ENCODE assay signal across 8 cellular contexts in the genomic region with DNA sequence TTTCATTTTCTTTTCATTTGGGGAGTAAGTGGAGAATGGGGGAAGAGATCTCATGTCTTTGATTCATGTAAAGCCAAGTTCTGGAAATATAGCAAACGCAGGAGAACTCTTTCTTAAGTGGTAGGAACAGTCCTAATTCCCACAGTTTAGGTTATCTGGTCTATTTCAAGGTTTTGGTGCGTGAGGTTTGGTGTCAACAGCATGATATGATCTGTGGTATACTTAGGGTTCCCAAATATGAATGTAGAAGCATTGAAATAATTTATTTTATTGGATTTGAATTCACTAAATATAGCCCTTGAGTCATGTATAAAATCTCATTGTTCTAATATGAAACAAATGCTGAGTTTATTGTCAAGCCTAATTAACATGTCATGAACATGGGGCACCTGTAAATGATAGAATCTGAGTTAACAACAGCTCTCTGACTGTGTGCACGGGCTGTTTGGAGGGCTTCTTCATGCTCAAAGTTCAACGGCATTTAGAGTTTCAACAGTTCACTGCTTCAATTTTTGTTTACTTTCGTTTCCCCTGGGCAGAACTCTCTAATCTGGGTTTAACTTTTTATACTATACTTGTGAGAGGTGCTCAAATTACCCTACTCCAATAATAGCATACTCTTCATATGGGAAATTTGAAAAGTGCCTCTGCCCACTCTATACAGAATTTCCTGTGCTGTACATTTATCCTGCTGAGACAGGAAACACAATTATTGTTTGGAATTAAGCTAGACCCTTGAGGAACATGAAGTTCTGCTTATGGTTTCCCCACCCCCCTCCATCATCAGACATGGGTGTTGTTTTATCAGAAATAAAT.
A peak's percentile ranks its signal among the peaks of the same experiment; 100 is the strongest.
DNase-seq lines count a peak whose midpoint lies in the region; ATAC-seq and TF ChIP-seq lines count a peak whose summit lies in the region.

No MANE protein-coding gene starts in this region.

- POLR2A ChIA-PET in activated CD4-positive, alpha-beta memory T cell treated with anti-CD3 and anti-CD28 coated beads, Interleukin-2, amount 10 ng/mL, durations not matched to agents 7 days and 5 days (lab: Charles Lee), result interaction anchor here (0.7 to 2.1 kb wide), 6 partner anchors 10 to 241 kb away, joined by 3 to 13 read pairs (median 4); no protein-coding TSS in a partner anchor

- H3K9me3 ChIP-seq in iPS-15b (ENCODE audit: control insufficient read depth, insufficient read depth, low read length), result no peaks in the 10 kb centered on the region
- H3K9me3 ChIP-seq in stomach, result no peaks in the 10 kb centered on the region

- peak overlapping the region in 4 of 5 donors; percentile 56 to 86 (median 82) for H3K27ac ChIP-seq in stomach

- H3K36me3 Mint-ChIP-seq in activated CD4-positive, alpha-beta memory T cell treated with anti-CD3 and anti-CD28 coated beads, Interleukin-2, amount 10 ng/mL, durations not matched to agents 7 days and 5 days (ENCODE audit: low read depth), result peaks cover 12% of the 10 kb centered on the region

- ATAC-seq in HG03342 (IDR thresholded peaks at IDR 0.05; ENCODE audit: unreplicated experiment), result peak; percentile 45

- TF ChIP-seq EP300 in stomach (IDR thresholded peaks at IDR 0.05), result no peak

- DNase-seq in SIG-M5 treated with dmso at 0.1 percent for 504 hours (lab: John Stamatoyannopoulos, UW; ENCODE audit: unreplicated experiment) (peak; percentile 87), SIG-M5 (lab: John Stamatoyannopoulos, UW) (no peak), stomach (no peak), NCI-H226 (no peak), DMS153 (lab: John Stamatoyannopoulos, UW) (no peak)
- no peak for DNase-seq in activated CD4-positive, alpha-beta memory T cell treated with anti-CD3 and anti-CD28 coated beads, Interleukin-2, amount 10 ng/mL, durations not matched to agents 7 days and 5 days

- H3K27me3 ChIP-seq in iPS-15b (ENCODE audit: control insufficient read depth, insufficient read depth, low read length) (no peaks in the 10 kb centered on the region), stomach (no peaks in the 10 kb centered on the region)

- peak overlapping the region; percentile 71 for H3K4me3 Mint-ChIP-seq in activated CD4-positive, alpha-beta memory T cell treated with anti-CD3 and anti-CD28 coated beads, Interleukin-2, amount 10 ng/mL, durations not matched to agents 7 days and 5 days

- H3K4me1 ChIP-seq in iPS-15b (ENCODE audit: control insufficient read depth, insufficient read depth, low read length), result peaks cover 30% of the 10 kb centered on the region
- H3K4me1 ChIP-seq in stomach, result peaks cover 9 to 47% (median 24%) of the 10 kb centered on the region in 4 donors

- H3K27ac Mint-ChIP-seq in activated CD4-positive, alpha-beta memory T cell treated with anti-CD3 and anti-CD28 coated beads, Interleukin-2, amount 10 ng/mL, durations not matched to agents 7 days and 5 days, result peak overlapping the region; percentile 79

- H3K9ac ChIP-seq in iPS-15b (ENCODE audit: low read depth, low read length), result peak overlapping the region; percentile 56

- 13 to 17% (median 16%) methylated on average over 5 of the region's 5 CpGs for WGBS in stomach, 5 donors

- H3K27me3 Mint-ChIP-seq in activated CD4-positive, alpha-beta memory T cell treated with anti-CD3 and anti-CD28 coated beads, Interleukin-2, amount 10 ng/mL, durations not matched to agents 7 days and 5 days, result no peaks in the 10 kb centered on the region

- H3K4me3 ChIP-seq in iPS-15b (ENCODE audit: low read depth, low read length), result no peak overlapping the region
- peak overlapping the region in 1 of 4 donors; percentile 19 for H3K4me3 ChIP-seq in stomach

- H3K4me1 Mint-ChIP-seq in activated CD4-positive, alpha-beta memory T cell treated with anti-CD3 and anti-CD28 coated beads, Interleukin-2, amount 10 ng/mL, durations not matched to agents 7 days and 5 days, result peaks cover 59% of the 10 kb centered on the region

- CTCF ChIA-PET in activated CD4-positive, alpha-beta memory T cell treated with anti-CD3 and anti-CD28 coated beads, Interleukin-2, amount 10 ng/mL, durations not matched to agents 7 days and 5 days (lab: Charles Lee), result interaction anchor here (1.0 to 1.6 kb wide), 6 partner anchors 13 to 198 kb away, joined by 3 to 5 read pairs (median 3); no protein-coding TSS in a partner anchor

- no peaks in the 10 kb centered on the region for H3K36me3 ChIP-seq in iPS-15b (ENCODE audit: control insufficient read depth, insufficient read depth, low read length)
- H3K36me3 ChIP-seq in stomach, result no peaks in the 10 kb centered on the region

- TF ChIP-seq CTCF in stomach (IDR thresholded peaks at IDR 0.05), result no peak

- intact Hi-C loops in stomach (cut with DNase I; ENCODE audit: low total_unique reads), result no loop called here

- no peak for TF ChIP-seq POLR2A in stomach (IDR thresholded peaks at IDR 0.05)

- H3K9me3 Mint-ChIP-seq in activated CD4-positive, alpha-beta memory T cell treated with anti-CD3 and anti-CD28 coated beads, Interleukin-2, amount 10 ng/mL, durations not matched to agents 7 days and 5 days, result peaks cover 11% of the 10 kb centered on the region
